ENCODE assay signal across 8 cellular contexts in the genomic region with DNA sequence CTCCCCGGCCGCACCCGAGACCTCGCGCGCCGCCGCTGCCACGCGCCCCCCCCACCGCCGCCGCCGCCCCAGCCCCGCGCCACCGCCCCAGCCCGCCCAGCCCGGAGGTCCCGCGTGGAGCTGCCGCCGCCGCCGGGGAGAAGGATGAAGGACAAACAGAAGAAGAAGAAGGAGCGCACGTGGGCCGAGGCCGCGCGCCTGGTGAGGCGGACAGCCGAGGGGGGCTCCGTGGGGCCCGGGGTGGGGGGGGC. TPM values are rescaled to one million over a fixed set of nuclear protein-coding genes. Genes with fewer than 3 reads are reported as not detected.
A peak's percentile ranks its signal among the peaks of the same experiment; 100 is the strongest.
DNase-seq lines count a peak whose midpoint lies in the region; ATAC-seq, FAIRE-seq and TF ChIP-seq lines count a peak whose summit lies in the region.

No MANE protein-coding gene starts in this region.

- peaks cover 72% of the 10 kb centered on the region for H3K4me1 ChIP-seq in HepG2 (ENCODE audit: insufficient read depth, low read length)

- no peak overlapping the region for H3K4me2 ChIP-seq in HepG2 (ENCODE audit: low read depth, low read length)

- H3K9me3 Mint-ChIP-seq in activated CD4-positive, alpha-beta T cell treated with anti-CD3 and anti-CD28 coated beads, Interleukin-2, amount 10 ng/mL, durations not matched to agents 24 days and 14 days: no peaks in the 10 kb centered on the region
- H3K9me3 Mint-ChIP-seq in glutamatergic neuron (ENCODE audit: unreplicated experiment): peaks cover 9% of the 10 kb centered on the region

- peak overlapping the region; percentile 73 to 95 (median 89); a peak in 4 of 6 replicates for H3K4me3 ChIP-seq in HepG2 (replicated peaks in 1 of 3; ENCODE audit: insufficient read depth in 1 of 3, low read depth in 2 of 3, low read length in 3 of 3)

- H3K79me2 ChIP-seq in HepG2 (ENCODE audit: insufficient read depth, low read length): peaks cover 51% of the 10 kb centered on the region

- H3K4me1 Mint-ChIP-seq in activated CD4-positive, alpha-beta T cell treated with anti-CD3 and anti-CD28 coated beads, Interleukin-2, amount 10 ng/mL, durations not matched to agents 24 days and 14 days: peaks cover 58% of the 10 kb centered on the region
- peaks cover 28% of the 10 kb centered on the region for H3K4me1 Mint-ChIP-seq in glutamatergic neuron (ENCODE audit: low read depth, unreplicated experiment)

- H4K20me1 ChIP-seq in HepG2 (ENCODE audit: insufficient read depth, low read length): peaks cover 48% of the 10 kb centered on the region

- no peaks in the 10 kb centered on the region for H3K27me3 Mint-ChIP-seq in activated CD4-positive, alpha-beta T cell treated with anti-CD3 and anti-CD28 coated beads, Interleukin-2, amount 10 ng/mL, durations not matched to agents 24 days and 14 days
- peaks cover 13% of the 10 kb centered on the region for H3K27me3 Mint-ChIP-seq in glutamatergic neuron (ENCODE audit: unreplicated experiment)

- no peak for ATAC-seq in HepG2

- no peak for TF ChIP-seq POLR2A in HepG2 (IDR thresholded peaks at IDR 0.05; ENCODE audit: insufficient read depth in 1 of 2, low read depth in 2 of 2, low read length in 2 of 2)

- H3K4me3 Mint-ChIP-seq in activated CD4-positive, alpha-beta T cell treated with anti-CD3 and anti-CD28 coated beads, Interleukin-2, amount 10 ng/mL, durations not matched to agents 24 days and 14 days: peak overlapping the region; percentile 90
- no peak overlapping the region for H3K4me3 Mint-ChIP-seq in glutamatergic neuron (ENCODE audit: unreplicated experiment)

- H3K9me3 ChIP-seq in HepG2 (ENCODE audit: low read length): no peaks in the 10 kb centered on the region

- TF ChIP-seq CTCF in HepG2 (CRISPR knock-in tag; IDR thresholded peaks at IDR 0.05) (no peak), glutamatergic neuron (IDR thresholded peaks at IDR 0.05; ENCODE audit: partially characterized antibody, unreplicated experiment) (no peak)

- no TSS peak for BruUV-seq in HepG2 (replicated peaks; lab: Mats Ljungman, UMichigan)

- intact Hi-C loops in activated CD4-positive, alpha-beta T cell treated with anti-CD3 and anti-CD28 coated beads, Interleukin-2, amount 10 ng/mL, durations not matched to agents 24 days and 14 days (cut with micrococcal nuclease): loop anchor here (1.0 to 5.0 kb wide), 5 partner anchors 36 to 249 kb away; a partner anchor contains a TSS
- intact Hi-C loops in HepG2 (cut with micrococcal nuclease; ENCODE audit: unreplicated experiment): loop anchor here (5.0 kb wide), 2 partner anchors 81 to 124 kb away; a partner anchor contains a TSS

- no peak for DNase-seq in activated CD4-positive, alpha-beta T cell treated with anti-CD3 and anti-CD28 coated beads, Interleukin-2, amount 10 ng/mL, durations not matched to agents 24 days and 14 days
- DNase-seq in activated CD4-positive, alpha-beta T cell treated with anti-CD3 and anti-CD28 coated beads for 48 hours: no peak
- DNase-seq in HepG2 (ENCODE audit: low spot score) (no peak), NCI-H1930 (lab: John Stamatoyannopoulos, UW) (no peak), glutamatergic neuron (no peak), NCI-H1048 (lab: John Stamatoyannopoulos, UW) (no peak)

- H3K36me3 ChIP-seq in HepG2 (replicated peaks in 1 of 2; ENCODE audit: control insufficient read depth in 1 of 2, insufficient read depth in 2 of 2, low read length in 2 of 2): no peaks in the 10 kb centered on the region

- 1% methylated on average over 31 of the region's 35 CpGs; no CpG with 5 or more reads in 2 of the 3 donors for WGBS in adipose tissue, 3 donors
- WGBS in HepG2 (ENCODE audit: low lambda C conversion rate): under 1% methylated on average over 23 of the region's 35 CpGs

- CTCF ChIA-PET in HepG2 (lab: Yijun Ruan, JAX; ENCODE audit: low intra/inter-chr PET ratio, low total read pairs): no interaction called here

- FAIRE-seq in HepG2 (lab: Jason Lieb, UNC): no peak

- POLR2A ChIA-PET in HepG2 (lab: Yijun Ruan, JAX): interaction anchor here (1.1 to 5.3 kb wide), 11 partner anchors 9 to 117 kb away, joined by 3 to 36 read pairs (median 8); no protein-coding TSS in a partner anchor

- H3K36me3 Mint-ChIP-seq in activated CD4-positive, alpha-beta T cell treated with anti-CD3 and anti-CD28 coated beads, Interleukin-2, amount 10 ng/mL, durations not matched to agents 24 days and 14 days (ENCODE audit: low read depth): peaks cover 27% of the 10 kb centered on the region
- H3K36me3 Mint-ChIP-seq in glutamatergic neuron (ENCODE audit: unreplicated experiment): no peaks in the 10 kb centered on the region

- H3K27ac ChIP-seq in adipose tissue (ENCODE audit: low read depth, low read length) (peak overlapping the region; percentile 80), HepG2 (ENCODE audit: extremely low read length, insufficient read depth, low read length) (peak overlapping the region; percentile 74), temporal lobe (ENCODE audit: low read depth, low read length) (peak overlapping the region; percentile 86)

- H2AFZ ChIP-seq in HepG2 (ENCODE audit: low read length): no peak overlapping the region

- no peak for TF ChIP-seq RAD21 in HepG2 (CRISPR knock-in tag; IDR thresholded peaks at IDR 0.05)

- H3K27me3 ChIP-seq in HepG2 (ENCODE audit: control insufficient read depth in 1 of 2, insufficient read depth in 2 of 2, low read length in 2 of 2): no peaks in the 10 kb centered on the region; a peak in 1 of 5 replicates

- H3K9ac ChIP-seq in HepG2 (ENCODE audit: insufficient read depth, low read depth, low read length): peak overlapping the region; percentile 94; the same call in 1 of the 2 replicates

- TF ChIP-seq EP300 in HepG2 (IDR thresholded peaks at IDR 0.05; ENCODE audit: low read depth in 2 of 2, low read length in 2 of 2) (no peak), HepG2 (CRISPR knock-in tag; IDR thresholded peaks at IDR 0.05; ENCODE audit: borderline replicate concordance) (no peak)

- in situ Hi-C loops in HepG2 (cut with HindIII; ENCODE audit: extremely low pct_ligation_motif_present, low pct_unique_long_range_greater_than_20kb): no loop called here

- H3K27ac Mint-ChIP-seq in activated CD4-positive, alpha-beta T cell treated with anti-CD3 and anti-CD28 coated beads, Interleukin-2, amount 10 ng/mL, durations not matched to agents 24 days and 14 days: no peak overlapping the region
- no peak overlapping the region for H3K27ac Mint-ChIP-seq in glutamatergic neuron (ENCODE audit: unreplicated experiment)

TF ChIP-seq in HepG2, 621 proteins besides CTCF, POLR2A, EP300 and RAD21 (continues in another document):
- TF ChIP-seq SRY (CRISPR knock-in tag; IDR thresholded peaks at IDR 0.05) (peak; percentile 8; the same call in 1 of the 2 replicates), ZNF570 (CRISPR knock-in tag; IDR thresholded peaks at IDR 0.05; ENCODE audit: borderline replicate concordance) (no peak), ZNF891 (CRISPR knock-in tag; IDR thresholded peaks at IDR 0.05) (no peak; the same call in 1 of the 2 replicates), ZNF468 (CRISPR knock-in tag; IDR thresholded peaks at IDR 0.05) (no peak), KMT2B (CRISPR knock-in tag; IDR thresholded peaks at IDR 0.05) (no peak), ZBTB7A (CRISPR knock-in tag; IDR thresholded peaks at IDR 0.05) (no peak), ZNF839 (CRISPR knock-in tag; IDR thresholded peaks at IDR 0.05; ENCODE audit: borderline replicate concordance) (no peak)
- TF ChIP-seq, protein P1, sequence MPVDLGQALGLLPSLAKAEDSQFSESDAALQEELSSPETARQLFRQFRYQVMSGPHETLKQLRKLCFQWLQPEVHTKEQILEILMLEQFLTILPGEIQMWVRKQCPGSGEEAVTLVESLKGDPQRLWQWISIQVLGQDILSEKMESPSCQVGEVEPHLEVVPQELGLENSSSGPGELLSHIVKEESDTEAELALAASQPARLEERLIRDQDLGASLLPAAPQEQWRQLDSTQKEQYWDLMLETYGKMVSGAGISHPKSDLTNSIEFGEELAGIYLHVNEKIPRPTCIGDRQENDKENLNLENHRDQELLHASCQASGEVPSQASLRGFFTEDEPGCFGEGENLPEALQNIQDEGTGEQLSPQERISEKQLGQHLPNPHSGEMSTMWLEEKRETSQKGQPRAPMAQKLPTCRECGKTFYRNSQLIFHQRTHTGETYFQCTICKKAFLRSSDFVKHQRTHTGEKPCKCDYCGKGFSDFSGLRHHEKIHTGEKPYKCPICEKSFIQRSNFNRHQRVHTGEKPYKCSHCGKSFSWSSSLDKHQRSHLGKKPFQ (CRISPR knock-in tag; IDR thresholded peaks at IDR 0.05; ENCODE audit: insufficient replicate concordance): no peak

RNA-seq across cellular contexts. Expression of a gene that starts 0.4 kb away (rescaled TPM):
- 126 and 142 TPM in 2 replicates for total RNA-seq in activated CD4-positive, alpha-beta T cell treated with anti-CD3 and anti-CD28 coated beads, Interleukin-2, amount 10 ng/mL, durations not matched to agents 24 days and 14 days
- polyA plus RNA-seq in adipose tissue (10 to 100 TPM; 19.3 to 42.7 (median 25.0) TPM), HepG2 (2011; rRNA removed) (74.8 and 87.6 TPM in 2 replicates)
- total RNA-seq in HepG2 (2016; rRNA removed; fragmentation: Illumina TruSeq; extraction: Trizol) (47.3 and 62.1 TPM in 2 replicates), temporal lobe (63.2 TPM), glutamatergic neuron (ENCODE audit: unreplicated experiment) (85.1 TPM)
- 105 and 126 TPM in 2 replicates for total RNA-seq in HepG2 (2016; cell fraction: cytosol; rRNA removed; fragmentation: Illumina TruSeq; extraction: Trizol; ENCODE audit: low read depth)
- 44.0 and 55.9 TPM in 2 replicates for total RNA-seq in HepG2 (2016; cell fraction: insoluble cytoplasmic fraction; rRNA removed; fragmentation: Illumina TruSeq; extraction: Trizol)
- 30.9 and 35.4 TPM in 2 replicates for total RNA-seq in HepG2 (2016; cell fraction: membrane; rRNA removed; fragmentation: Illumina TruSeq; extraction: Trizol)
- total RNA-seq in HepG2 (2016; cell fraction: nucleus; rRNA removed; fragmentation: Illumina TruSeq; extraction: Trizol): 122 and 129 TPM in 2 replicates
- polyA plus RNA-seq in HepG2 (2011; cell fraction: cytosol; rRNA removed): 40.1 and 42.6 TPM in 2 replicates
- 375 and 376 TPM in 2 replicates for polyA plus RNA-seq in HepG2 (2011; cell fraction: nucleus; rRNA removed)
- polyA plus RNA-seq in HepG2 (2012): 81.3 and 96.1 TPM in 2 replicates
- polyA plus RNA-seq in HepG2 (2016; cell fraction: cytosol; fragmentation: Illumina TruSeq; extraction: Trizol; ENCODE audit: low read depth): 26.1 and 28.4 TPM in 2 replicates
- polyA plus RNA-seq in HepG2 (2016; cell fraction: insoluble cytoplasmic fraction; fragmentation: Illumina TruSeq; extraction: Trizol; ENCODE audit: low read depth): 37.0 and 39.4 TPM in 2 replicates
- 24.4 and 25.2 TPM in 2 replicates for polyA plus RNA-seq in HepG2 (2016; cell fraction: membrane; fragmentation: Illumina TruSeq; extraction: Trizol; ENCODE audit: low read depth)
- polyA plus RNA-seq in HepG2 (2016; cell fraction: nucleus; fragmentation: Illumina TruSeq; extraction: Trizol; ENCODE audit: insufficient read depth, low read depth): 241 and 272 TPM in 2 replicates
- polyA minus RNA-seq in HepG2 (2011; rRNA and poly(A)+ RNA removed; ENCODE audit: low replicate concordance): 94.1 and 144 TPM in 2 replicates
- 66.7 and 75.3 TPM in 2 replicates for polyA minus RNA-seq in HepG2 (2011; cell fraction: cytosol; rRNA and poly(A)+ RNA removed)
- polyA minus RNA-seq in HepG2 (2011; cell fraction: nucleus; rRNA and poly(A)+ RNA removed): 263 and 294 TPM in 2 replicates
